28 cellular contexts compared by ENCODE assay signal in the genomic region with DNA sequence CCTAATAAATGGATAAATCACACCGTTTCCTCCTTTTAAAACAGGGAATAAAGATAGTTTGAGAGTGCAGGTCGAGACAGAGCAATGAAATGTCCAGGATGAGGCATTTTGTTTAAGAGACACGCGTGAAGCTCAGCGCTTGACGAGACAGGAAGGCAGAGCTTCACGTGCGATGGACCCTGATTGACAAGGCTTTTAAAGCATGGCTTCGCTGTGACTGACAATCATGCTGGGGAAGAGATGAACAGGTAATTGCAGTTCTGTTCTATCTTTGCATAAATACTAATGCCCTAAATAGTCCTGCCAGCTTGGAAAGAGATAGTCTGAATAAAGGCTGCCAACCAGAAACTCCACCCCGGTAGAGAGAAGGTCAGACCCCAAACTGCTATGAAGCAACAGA.
"Had no signal": no experiment of that assay in that cellular context is flagged by ENCODE, and none has a peak within 500 bp of the region (broad histone marks: within the 10 kb centered on the region; RNA-seq: fewer than 3 reads in every experiment).

No MANE protein-coding gene starts in this region.

- H3K36me3 ChIP-seq: stomach, suprapubic skin, thoracic aorta, thyroid gland, tibial artery, tibial nerve, transverse colon, upper lobe of left lung, upper lobe of right lung, uterus, vagina had no signal

- H3K4me1 Mint-ChIP-seq: stimulated activated effector memory CD8-positive, alpha-beta T cell treated with anti-CD3 and anti-CD28 coated beads, Interleukin-12 subunit alpha, Interleukin-12 subunit beta, amount 100 ng/mL, for 72 hours; stimulated activated memory B cell treated with anti-CD40 and anti-IgM and Interleukin-4, amounts not matched to agents 10 μg/mL and 1 μg/mL and 100 μg/mL, for 72 hours; stimulated activated naive B cell treated with anti-CD40 and anti-IgM and Interleukin-4, amounts not matched to agents 10 μg/mL and 1 μg/mL and 100 μg/mL, for 72 hours; stimulated activated naive CD8-positive, alpha-beta T cell treated with anti-CD3 and anti-CD28 coated beads, Interleukin-15, amount 100 ng/mL, for 72 hours had no signal

- H3K4me3 Mint-ChIP-seq: stimulated activated effector memory CD8-positive, alpha-beta T cell treated with anti-CD3 and anti-CD28 coated beads, Interleukin-12 subunit alpha, Interleukin-12 subunit beta, amount 100 ng/mL, for 72 hours; stimulated activated memory B cell treated with anti-CD40 and anti-IgM and Interleukin-4, amounts not matched to agents 10 μg/mL and 1 μg/mL and 100 μg/mL, for 72 hours; stimulated activated naive B cell treated with anti-CD40 and anti-IgM and Interleukin-4, amounts not matched to agents 10 μg/mL and 1 μg/mL and 100 μg/mL, for 72 hours; stimulated activated naive CD8-positive, alpha-beta T cell treated with anti-CD3 and anti-CD28 coated beads, Interleukin-15, amount 100 ng/mL, for 72 hours; stimulated activated naive CD8-positive, alpha-beta T cell treated with anti-CD3 and anti-CD28 coated beads, Interleukin-15, Interleukin-2, amounts not matched to agents 100 ng/mL and 50 ng/mL, for 24 hours; type B pancreatic cell had no signal

- H3K27ac ChIP-seq: stomach, suprapubic skin, testis, thoracic aorta, thyroid gland, tibial artery, tibial nerve, transverse colon, upper lobe of left lung, upper lobe of right lung, uterus, vagina had no signal

- H3K4me3 ChIP-seq: stomach, suprapubic skin, testis, thoracic aorta, thyroid gland, tibial artery, tibial nerve, transverse colon, upper lobe of left lung, upper lobe of right lung, uterus, vagina had no signal

- H3K27me3 ChIP-seq: suprapubic skin, testis, thyroid gland, tibial nerve, transverse colon, upper lobe of left lung, upper lobe of right lung, uterus, vagina had no signal

- H3K9me3 Mint-ChIP-seq: stimulated activated effector memory CD8-positive, alpha-beta T cell treated with anti-CD3 and anti-CD28 coated beads, Interleukin-12 subunit alpha, Interleukin-12 subunit beta, amount 100 ng/mL, for 72 hours; stimulated activated memory B cell treated with anti-CD40 and anti-IgM and Interleukin-4, amounts not matched to agents 10 μg/mL and 1 μg/mL and 100 μg/mL, for 72 hours; stimulated activated naive B cell treated with anti-CD40 and anti-IgM and Interleukin-4, amounts not matched to agents 10 μg/mL and 1 μg/mL and 100 μg/mL, for 72 hours; stimulated activated naive CD8-positive, alpha-beta T cell treated with anti-CD3 and anti-CD28 coated beads, Interleukin-15, amount 100 ng/mL, for 72 hours; stimulated activated naive CD8-positive, alpha-beta T cell treated with anti-CD3 and anti-CD28 coated beads, Interleukin-15, Interleukin-2, amounts not matched to agents 100 ng/mL and 50 ng/mL, for 24 hours; type B pancreatic cell had no signal

- DNase-seq: stimulated activated CD4-positive, alpha-beta T cell treated with anti-CD3 and anti-CD28 coated beads, Interleukin-2, amount 100 ng/mL, for 48 hours; stimulated activated CD4-positive, alpha-beta T cell treated with anti-CD3 and anti-CD28 coated beads, Interleukin-4, amount 100 ng/mL, for 1 hour; stimulated activated CD4-positive, alpha-beta T cell treated with anti-CD3 and anti-CD28 coated beads, Interleukin-4, amount 100 ng/mL, for 24 hours; stimulated activated CD4-positive, alpha-beta T cell treated with anti-CD3 and anti-CD28 coated beads, Interleukin-4, amount 100 ng/mL, for 4 hours; stimulated activated CD8-positive, alpha-beta memory T cell treated with anti-CD3 and anti-CD28 coated beads, Interleukin-4, amount 100 ng/mL, for 48 hours; stimulated activated naive B cell treated with anti-CD40 and anti-IgM and Interleukin-4, amounts not matched to agents 10 μg/mL and 1 μg/mL and 100 μg/mL, for 72 hours; stimulated activated naive CD4-positive, alpha-beta T cell; stimulated activated naive CD4-positive, alpha-beta T cell treated with Interleukin-2 at 50 U/mL for 16 hours; stimulated activated naive CD8-positive, alpha-beta T cell treated with anti-CD3 and anti-CD28 coated beads, Interleukin-15, amount 100 ng/mL, for 72 hours; stimulated activated naive CD8-positive, alpha-beta T cell treated with anti-CD3 and anti-CD28 coated beads, Interleukin-15, Interleukin-2, amounts not matched to agents 100 U/mL and 50 U/mL, for 24 hours; stomach; substantia nigra; testis; thyroid gland; tibial artery; transverse colon; trophoblast cell; upper lobe of right lung; uterus had no signal

- H3K36me3 Mint-ChIP-seq: stimulated activated effector memory CD8-positive, alpha-beta T cell treated with anti-CD3 and anti-CD28 coated beads, Interleukin-12 subunit alpha, Interleukin-12 subunit beta, amount 100 ng/mL, for 72 hours; stimulated activated memory B cell treated with anti-CD40 and anti-IgM and Interleukin-4, amounts not matched to agents 10 μg/mL and 1 μg/mL and 100 μg/mL, for 72 hours; stimulated activated naive B cell treated with anti-CD40 and anti-IgM and Interleukin-4, amounts not matched to agents 10 μg/mL and 1 μg/mL and 100 μg/mL, for 72 hours; type B pancreatic cell had no signal

- H3K9me3 ChIP-seq: stomach, suprapubic skin, testis, thoracic aorta, thyroid gland, tibial artery, transverse colon, upper lobe of left lung, upper lobe of right lung, uterus, vagina had no signal

- ATAC-seq: stimulated activated effector memory CD8-positive, alpha-beta T cell treated with anti-CD3 and anti-CD28 coated beads, Interleukin-12 subunit alpha, Interleukin-12 subunit beta, amount 100 ng/mL, for 72 hours; stimulated activated memory B cell treated with anti-CD40 and anti-IgM and Interleukin-4, amounts not matched to agents 10 μg/mL and 1 μg/mL and 100 μg/mL, for 72 hours; stimulated activated naive B cell treated with anti-CD40 and anti-IgM and Interleukin-4, amounts not matched to agents 10 μg/mL and 1 μg/mL and 100 μg/mL, for 72 hours; stimulated activated naive CD8-positive, alpha-beta T cell treated with anti-CD3 and anti-CD28 coated beads, Interleukin-15, amount 100 ng/mL, for 72 hours; stimulated activated naive CD8-positive, alpha-beta T cell treated with anti-CD3 and anti-CD28 coated beads, Interleukin-15, Interleukin-2, amounts not matched to agents 100 U/mL and 50 U/mL, for 24 hours; upper lobe of right lung had no signal

- H3K27ac Mint-ChIP-seq: stimulated activated effector memory CD8-positive, alpha-beta T cell treated with anti-CD3 and anti-CD28 coated beads, Interleukin-12 subunit alpha, Interleukin-12 subunit beta, amount 100 ng/mL, for 72 hours; stimulated activated memory B cell treated with anti-CD40 and anti-IgM and Interleukin-4, amounts not matched to agents 10 μg/mL and 1 μg/mL and 100 μg/mL, for 72 hours; stimulated activated naive B cell treated with anti-CD40 and anti-IgM and Interleukin-4, amounts not matched to agents 10 μg/mL and 1 μg/mL and 100 μg/mL, for 72 hours; stimulated activated naive CD8-positive, alpha-beta T cell treated with anti-CD3 and anti-CD28 coated beads, Interleukin-15, amount 100 ng/mL, for 72 hours; stimulated activated naive CD8-positive, alpha-beta T cell treated with anti-CD3 and anti-CD28 coated beads, Interleukin-15, Interleukin-2, amounts not matched to agents 100 ng/mL and 50 ng/mL, for 24 hours; type B pancreatic cell had no signal

- H3K27me3 Mint-ChIP-seq: stimulated activated memory B cell treated with anti-CD40 and anti-IgM and Interleukin-4, amounts not matched to agents 10 μg/mL and 1 μg/mL and 100 μg/mL, for 72 hours; stimulated activated naive CD8-positive, alpha-beta T cell treated with anti-CD3 and anti-CD28 coated beads, Interleukin-15, amount 100 ng/mL, for 72 hours had no signal
